Comparison of ENCODE assay signal across 10 cellular contexts in genomic region chr2:170713280-170714155, GRCh38. TPM values are rescaled to one million over a fixed set of nuclear protein-coding genes. Genes with fewer than 3 reads are reported as not detected.
DNase-seq lines count a peak whose midpoint lies in the region; FAIRE-seq and TF ChIP-seq lines count a peak whose summit lies in the region.
"Had no signal": no experiment of that assay in that cellular context is flagged by ENCODE, and none has a peak within 500 bp of the region (broad histone marks: within the 10 kb centered on the region; RNA-seq: fewer than 3 reads in every experiment).

No MANE protein-coding gene starts in this region.

- H4K20me1 ChIP-seq in keratinocyte (ENCODE audit: control insufficient read depth, extremely low read depth, insufficient read depth, low read length) (no peaks in the 10 kb centered on the region), smooth muscle cell (ENCODE audit: low read depth) (no peaks in the 10 kb centered on the region)

- H3K79me2 ChIP-seq in keratinocyte (ENCODE audit: control insufficient read depth, insufficient read depth, low read length) (no peaks in the 10 kb centered on the region), smooth muscle cell (ENCODE audit: low read depth) (no peaks in the 10 kb centered on the region)

- H3K27ac Mint-ChIP-seq in activated T-cell treated with anti-CD3 and anti-CD28 coated beads, Interleukin-2, amount 50 U/mL, for 24 hours, result no peak overlapping the region

- no peaks in the 10 kb centered on the region for H3K9me3 Mint-ChIP-seq in activated T-cell treated with anti-CD3 and anti-CD28 coated beads, Interleukin-2, amount 50 U/mL, for 24 hours

- TF ChIP-seq CTCF in keratinocyte (optimal IDR thresholded peaks at IDR 0.05 in 1 of 3, IDR thresholded peaks at IDR 0.05 in 1 of 3, conservative IDR thresholded peaks at IDR 0.05 in 1 of 3; ENCODE audit: extremely low read depth in 1 of 3, insufficient read depth in 2 of 3, low read length in 3 of 3), result no peak
- TF ChIP-seq CTCF in smooth muscle cell (IDR thresholded peaks at IDR 0.05; ENCODE audit: borderline replicate concordance, insufficient read depth, poor library complexity, severe bottlenecking), result no peak

- H3F3A ChIP-seq in smooth muscle cell (ENCODE audit: low read depth), result no peaks in the 10 kb centered on the region

- H3K4me3 ChIP-seq in keratinocyte (ENCODE audit: control insufficient read depth in 2 of 3, extremely low read depth in 1 of 3, insufficient read depth in 2 of 3, low read depth in 1 of 3, low read length in 3 of 3), result peak overlapping the region in 2 of 3 experiments; percentile 54 to 73
- H3K4me3 ChIP-seq in smooth muscle cell, result peak overlapping the region; percentile 67

- H3K4me1 Mint-ChIP-seq in activated T-cell treated with anti-CD3 and anti-CD28 coated beads, Interleukin-2, amount 50 U/mL, for 24 hours (ENCODE audit: low read depth), result peaks cover 40% of the 10 kb centered on the region

- dilution Hi-C loops in keratinocyte (cut with MboI; ENCODE audit: extremely low pct_ligation_motif_present, low sequenced_read_pairs), result no loop called here

- WGBS in smooth muscle cell (ENCODE audit: low lambda C conversion rate), result 3% methylated on average over 61 of the region's 81 CpGs

- H3K36me3 ChIP-seq in keratinocyte (ENCODE audit: control insufficient read depth in 2 of 2, extremely low read depth in 1 of 2, insufficient read depth in 2 of 2, low read length in 2 of 2), result no peaks in the 10 kb centered on the region
- no peaks in the 10 kb centered on the region for H3K36me3 ChIP-seq in smooth muscle cell (ENCODE audit: low read depth)

- no peaks in the 10 kb centered on the region for H3K9me1 ChIP-seq in keratinocyte (ENCODE audit: control insufficient read depth, extremely low read depth, insufficient read depth, low read length)

- H3K27me3 Mint-ChIP-seq in activated T-cell treated with anti-CD3 and anti-CD28 coated beads, Interleukin-2, amount 50 U/mL, for 24 hours, result peaks cover 83% of the 10 kb centered on the region

- no peaks in the 10 kb centered on the region for H3K36me3 Mint-ChIP-seq in activated T-cell treated with anti-CD3 and anti-CD28 coated beads, Interleukin-2, amount 50 U/mL, for 24 hours (ENCODE audit: low read depth)

- peak overlapping the region; percentile 88 for H3K4me2 ChIP-seq in keratinocyte (ENCODE audit: control insufficient read depth, extremely low read depth, insufficient read depth, low read depth, low read length)
- H3K4me2 ChIP-seq in smooth muscle cell, result peak overlapping the region; percentile 93

- H3K4me3 Mint-ChIP-seq in activated T-cell treated with anti-CD3 and anti-CD28 coated beads, Interleukin-2, amount 50 U/mL, for 24 hours, result peak overlapping the region; percentile 44

- DNase-seq in DMS53 (lab: John Stamatoyannopoulos, UW) (peak; percentile 68), DMS53 treated with DMSO at 0.1 percent for 48 hours (lab: John Stamatoyannopoulos, UW; ENCODE audit: unreplicated experiment) (no peak), keratinocyte (ENCODE audit: low read depth, low spot score) (no peak), smooth muscle cell (lab: John Stamatoyannopoulos, UW; ENCODE audit: unreplicated experiment) (no peak), HPDE6-E6E7 (ENCODE audit: extremely low spot score) (no peak), NCI-H2081 (lab: John Stamatoyannopoulos, UW) (no peak), NCI-H2196 treated with DMSO at 0.1 percent for 48 hours (lab: John Stamatoyannopoulos, UW; ENCODE audit: unreplicated experiment) (no peak)
- DNase-seq in activated T-cell treated with anti-CD3 and anti-CD28 coated beads, Interleukin-2, amount 50 U/mL, for 24 hours, result peak; percentile 45

- H3K27ac ChIP-seq in keratinocyte (ENCODE audit: control insufficient read depth, insufficient read depth, low read length) (no peak overlapping the region), smooth muscle cell (ENCODE audit: low read depth) (no peak overlapping the region)
- H3K27ac ChIP-seq: 22Rv1 had no signal

- H3K4me1 ChIP-seq in keratinocyte (ENCODE audit: control insufficient read depth, extremely low read depth, insufficient read depth, low read length) (peaks cover 3% of the 10 kb centered on the region), smooth muscle cell (ENCODE audit: low read depth) (peaks cover 44% of the 10 kb centered on the region)

- no peak for FAIRE-seq in keratinocyte (lab: Jason Lieb, UNC)

- H3K9me3 ChIP-seq in keratinocyte (ENCODE audit: control insufficient read depth, low read depth, low read length) (no peaks in the 10 kb centered on the region), smooth muscle cell (replicated peaks; ENCODE audit: low read depth) (no peaks in the 10 kb centered on the region)

- H2AFZ ChIP-seq in keratinocyte (ENCODE audit: control insufficient read depth, low read length) (no peak overlapping the region), smooth muscle cell (ENCODE audit: low read depth) (no peak overlapping the region)

- peaks cover 87% of the 10 kb centered on the region for H3K27me3 ChIP-seq in keratinocyte (ENCODE audit: control insufficient read depth, extremely low read depth, insufficient read depth, low read length)
- peaks cover 100% of the 10 kb centered on the region for H3K27me3 ChIP-seq in smooth muscle cell (ENCODE audit: low read depth)

- no peak overlapping the region for H3K9ac ChIP-seq in keratinocyte (ENCODE audit: control insufficient read depth, extremely low read depth, insufficient read depth, low read length)
- H3K9ac ChIP-seq in smooth muscle cell (ENCODE audit: low read depth), result no peak overlapping the region

RNA-seq across cellular contexts. Expression of gene SP5, which starts 1.6 kb away (rescaled TPM):
- polyA plus RNA-seq in keratinocyte, result not detected in 3 replicates
- polyA plus RNA-seq in keratinocyte (2011; ENCODE audit: low read depth), result not detected
- not detected in 2 replicates for polyA plus RNA-seq in keratinocyte (2011; cell fraction: cytosol; rRNA removed)
- not detected in 2 replicates for polyA plus RNA-seq in keratinocyte (2011; cell fraction: nucleus; rRNA removed)
- 0.05 TPM in 1 of 2 replicates, not detected in the other for polyA plus RNA-seq in keratinocyte (2012; ENCODE audit: low replicate concordance)
- not detected in 3 replicates for polyA minus RNA-seq in keratinocyte
- polyA minus RNA-seq in keratinocyte (2011; cell fraction: cytosol; rRNA and poly(A)+ RNA removed), result not detected
- polyA minus RNA-seq in keratinocyte (2011; cell fraction: nucleus; rRNA and poly(A)+ RNA removed), result not detected in 2 replicates
- total RNA-seq in smooth muscle cell, result 0.04 TPM in 1 of 2 replicates, not detected in the other
- not detected in 2 replicates for polyA plus RNA-seq in smooth muscle cell

RNA-seq across cellular contexts. Expression of gene ERICH2, which starts 56.7 kb away (rescaled TPM):
- polyA plus RNA-seq in keratinocyte (0.41 to 1.3 TPM (median 0.45 TPM) in 3 replicates), smooth muscle cell (0.97 and 1.3 TPM in 2 replicates)
- 5.9 TPM for polyA plus RNA-seq in keratinocyte (2011; ENCODE audit: low read depth)
- polyA plus RNA-seq in keratinocyte (2011; cell fraction: cytosol; rRNA removed), result 0.79 and 1.5 TPM in 2 replicates
- polyA plus RNA-seq in keratinocyte (2011; cell fraction: nucleus; rRNA removed), result 0.88 TPM in 1 of 2 replicates, not detected in the other
- polyA plus RNA-seq in keratinocyte (2012; ENCODE audit: low replicate concordance), result 1.2 and 1.7 TPM in 2 replicates
- polyA minus RNA-seq in keratinocyte, result not detected in 3 replicates
- polyA minus RNA-seq in keratinocyte (2011; cell fraction: cytosol; rRNA and poly(A)+ RNA removed), result not detected
- not detected in 2 replicates for polyA minus RNA-seq in keratinocyte (2011; cell fraction: nucleus; rRNA and poly(A)+ RNA removed)
- not detected in 2 replicates for total RNA-seq in smooth muscle cell
- total RNA-seq: T-helper 1 cell treated with Interleukin-12 subunit alpha and Interleukin-12 subunit beta and Interleukin-4 antibody, amounts not matched to agents 30 ng/mL and 1 ng/mL, for 36 hours had no signal

Comparison
In these comparisons a context has a peak if more than half of its experiments do, and no peak if none do; other contexts are left out.
1. DNase-seq: peak in DMS53 (single experiment) and activated T-cell treated with anti-CD3 and anti-CD28 coated beads, Interleukin-2, amount 50 U/mL, for 24 hours (single experiment); none in DMS53 treated with DMSO at 0.1 percent for 48 hours (single experiment), keratinocyte (single experiment), smooth muscle cell (single experiment), HPDE6-E6E7 (single experiment), NCI-H2081 (0 of 2) and NCI-H2196 treated with DMSO at 0.1 percent for 48 hours (single experiment).